ENCODE assay signal across 2 cellular contexts in the genomic region with DNA sequence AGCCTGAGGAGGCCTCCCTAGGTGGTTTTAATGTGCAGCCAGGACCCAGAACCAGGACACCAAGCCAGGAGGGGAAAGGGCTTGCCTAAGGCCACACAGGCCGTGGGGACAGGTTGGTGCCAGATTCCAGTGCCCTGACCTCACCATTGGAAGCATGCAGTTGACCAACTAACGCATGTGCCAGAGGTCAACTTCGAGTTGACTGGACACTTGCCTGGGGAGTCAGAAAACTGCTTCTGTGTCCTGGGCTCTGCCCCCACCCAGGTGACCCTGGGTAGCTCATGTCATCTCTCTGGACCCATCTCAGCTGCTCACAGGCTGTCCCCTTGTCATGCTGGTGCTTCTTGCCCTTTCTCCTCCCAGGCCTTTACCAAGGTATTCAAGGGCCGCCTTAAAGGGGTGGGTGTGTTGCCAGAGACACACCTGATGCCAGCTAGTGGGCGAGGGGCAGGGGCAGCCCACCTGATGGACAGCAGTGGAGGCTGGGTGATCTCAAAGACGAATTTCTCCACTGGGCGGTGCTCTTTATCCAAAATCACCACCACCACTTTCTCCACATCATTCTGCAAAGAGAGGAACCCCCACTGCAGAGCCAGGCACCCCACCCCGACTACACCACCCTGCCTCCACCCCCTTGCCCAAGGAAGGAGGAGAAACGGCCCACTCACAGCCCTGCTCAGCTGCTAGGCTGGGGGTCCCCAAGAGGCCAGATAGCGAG.
TF ChIP-seq lines count a peak whose summit lies in the region.

No MANE protein-coding gene starts in this region.

TF ChIP-seq in GM23338, 12 proteins besides CTCF, POLR2A, EP300 and RAD21 (continues in another document):
- TF ChIP-seq ZNF114 (CRISPR knock-in tag; IDR thresholded peaks at IDR 0.05) (no peak), JUNB (IDR thresholded peaks at IDR 0.05; ENCODE audit: unreplicated experiment) (no peak), CREB1 (CRISPR knock-in tag; IDR thresholded peaks at IDR 0.05; ENCODE audit: low read depth) (no peak), NANOG (IDR thresholded peaks at IDR 0.05; ENCODE audit: borderline replicate concordance) (no peak), EZH2phosphoT487 (IDR thresholded peaks at IDR 0.05; ENCODE audit: unreplicated experiment) (no peak), EZH2 (IDR thresholded peaks at IDR 0.05; ENCODE audit: low read depth, unreplicated experiment) (no peak), ZNF331 (CRISPR knock-in tag; IDR thresholded peaks at IDR 0.05; ENCODE audit: low read depth) (no peak)
- TF ChIP-seq, protein P1, sequence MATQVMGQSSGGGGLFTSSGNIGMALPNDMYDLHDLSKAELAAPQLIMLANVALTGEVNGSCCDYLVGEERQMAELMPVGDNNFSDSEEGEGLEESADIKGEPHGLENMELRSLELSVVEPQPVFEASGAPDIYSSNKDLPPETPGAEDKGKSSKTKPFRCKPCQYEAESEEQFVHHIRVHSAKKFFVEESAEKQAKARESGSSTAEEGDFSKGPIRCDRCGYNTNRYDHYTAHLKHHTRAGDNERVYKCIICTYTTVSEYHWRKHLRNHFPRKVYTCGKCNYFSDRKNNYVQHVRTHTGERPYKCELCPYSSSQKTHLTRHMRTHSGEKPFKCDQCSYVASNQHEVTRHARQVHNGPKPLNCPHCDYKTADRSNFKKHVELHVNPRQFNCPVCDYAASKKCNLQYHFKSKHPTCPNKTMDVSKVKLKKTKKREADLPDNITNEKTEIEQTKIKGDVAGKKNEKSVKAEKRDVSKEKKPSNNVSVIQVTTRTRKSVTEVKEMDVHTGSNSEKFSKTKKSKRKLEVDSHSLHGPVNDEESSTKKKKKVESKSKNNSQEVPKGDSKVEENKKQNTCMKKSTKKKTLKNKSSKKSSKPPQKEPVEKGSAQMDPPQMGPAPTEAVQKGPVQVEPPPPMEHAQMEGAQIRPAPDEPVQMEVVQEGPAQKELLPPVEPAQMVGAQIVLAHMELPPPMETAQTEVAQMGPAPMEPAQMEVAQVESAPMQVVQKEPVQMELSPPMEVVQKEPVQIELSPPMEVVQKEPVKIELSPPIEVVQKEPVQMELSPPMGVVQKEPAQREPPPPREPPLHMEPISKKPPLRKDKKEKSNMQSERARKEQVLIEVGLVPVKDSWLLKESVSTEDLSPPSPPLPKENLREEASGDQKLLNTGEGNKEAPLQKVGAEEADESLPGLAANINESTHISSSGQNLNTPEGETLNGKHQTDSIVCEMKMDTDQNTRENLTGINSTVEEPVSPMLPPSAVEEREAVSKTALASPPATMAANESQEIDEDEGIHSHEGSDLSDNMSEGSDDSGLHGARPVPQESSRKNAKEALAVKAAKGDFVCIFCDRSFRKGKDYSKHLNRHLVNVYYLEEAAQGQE (IDR thresholded peaks at IDR 0.05; ENCODE audit: unreplicated experiment): no peak
- TF ChIP-seq, protein P2, sequence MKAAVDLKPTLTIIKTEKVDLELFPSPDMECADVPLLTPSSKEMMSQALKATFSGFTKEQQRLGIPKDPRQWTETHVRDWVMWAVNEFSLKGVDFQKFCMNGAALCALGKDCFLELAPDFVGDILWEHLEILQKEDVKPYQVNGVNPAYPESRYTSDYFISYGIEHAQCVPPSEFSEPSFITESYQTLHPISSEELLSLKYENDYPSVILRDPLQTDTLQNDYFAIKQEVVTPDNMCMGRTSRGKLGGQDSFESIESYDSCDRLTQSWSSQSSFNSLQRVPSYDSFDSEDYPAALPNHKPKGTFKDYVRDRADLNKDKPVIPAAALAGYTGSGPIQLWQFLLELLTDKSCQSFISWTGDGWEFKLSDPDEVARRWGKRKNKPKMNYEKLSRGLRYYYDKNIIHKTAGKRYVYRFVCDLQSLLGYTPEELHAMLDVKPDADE (IDR thresholded peaks at IDR 0.05): no peak

TF ChIP-seq in liver, 16 proteins besides CTCF, POLR2A, EP300 and RAD21:
- peak; percentile 38 for TF ChIP-seq YY1 (IDR thresholded peaks at IDR 0.05)
- TF ChIP-seq RXRA (IDR thresholded peaks at IDR 0.05): peak; percentile 95 to 97
- TF ChIP-seq, protein P3, sequence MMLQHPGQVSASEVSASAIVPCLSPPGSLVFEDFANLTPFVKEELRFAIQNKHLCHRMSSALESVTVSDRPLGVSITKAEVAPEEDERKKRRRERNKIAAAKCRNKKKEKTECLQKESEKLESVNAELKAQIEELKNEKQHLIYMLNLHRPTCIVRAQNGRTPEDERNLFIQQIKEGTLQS (IDR thresholded peaks at IDR 0.05): peak; percentile 53
- TF ChIP-seq, protein P4, sequence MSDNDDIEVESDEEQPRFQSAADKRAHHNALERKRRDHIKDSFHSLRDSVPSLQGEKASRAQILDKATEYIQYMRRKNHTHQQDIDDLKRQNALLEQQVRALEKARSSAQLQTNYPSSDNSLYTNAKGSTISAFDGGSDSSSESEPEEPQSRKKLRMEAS (IDR thresholded peaks at IDR 0.05): peak; percentile 86
- peak; percentile 52 for TF ChIP-seq FOXA1 (IDR thresholded peaks at IDR 0.05)
- TF ChIP-seq FOXA2 (IDR thresholded peaks at IDR 0.05): peak; percentile 57
- TF ChIP-seq, protein P5, sequence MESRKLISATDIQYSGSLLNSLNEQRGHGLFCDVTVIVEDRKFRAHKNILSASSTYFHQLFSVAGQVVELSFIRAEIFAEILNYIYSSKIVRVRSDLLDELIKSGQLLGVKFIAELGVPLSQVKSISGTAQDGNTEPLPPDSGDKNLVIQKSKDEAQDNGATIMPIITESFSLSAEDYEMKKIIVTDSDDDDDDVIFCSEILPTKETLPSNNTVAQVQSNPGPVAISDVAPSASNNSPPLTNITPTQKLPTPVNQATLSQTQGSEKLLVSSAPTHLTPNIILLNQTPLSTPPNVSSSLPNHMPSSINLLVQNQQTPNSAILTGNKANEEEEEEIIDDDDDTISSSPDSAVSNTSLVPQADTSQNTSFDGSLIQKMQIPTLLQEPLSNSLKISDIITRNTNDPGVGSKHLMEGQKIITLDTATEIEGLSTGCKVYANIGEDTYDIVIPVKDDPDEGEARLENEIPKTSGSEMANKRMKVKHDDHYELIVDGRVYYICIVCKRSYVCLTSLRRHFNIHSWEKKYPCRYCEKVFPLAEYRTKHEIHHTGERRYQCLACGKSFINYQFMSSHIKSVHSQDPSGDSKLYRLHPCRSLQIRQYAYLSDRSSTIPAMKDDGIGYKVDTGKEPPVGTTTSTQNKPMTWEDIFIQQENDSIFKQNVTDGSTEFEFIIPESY (IDR thresholded peaks at IDR 0.05): peak; percentile 61
- peak; percentile 80 to 84 for TF ChIP-seq JUND (IDR thresholded peaks at IDR 0.05)
- TF ChIP-seq, protein P1 (IDR thresholded peaks at IDR 0.05): peak; percentile 63
- peak; percentile 74 for TF ChIP-seq HNF4G (IDR thresholded peaks at IDR 0.05)
- TF ChIP-seq HNF4A (conservative IDR thresholded peaks at IDR 0.05): peak; percentile 90 to 94
- TF ChIP-seq SP1 (IDR thresholded peaks at IDR 0.05): peak; percentile 77
- TF ChIP-seq TAF1 (conservative IDR thresholded peaks at IDR 0.05): no peak
- peak in 1 of 2 donors; percentile 39 for TF ChIP-seq EGR1 (IDR thresholded peaks at IDR 0.05; ENCODE audit: low read depth in 2 of 2)
- no peak for TF ChIP-seq GABPA (IDR thresholded peaks at IDR 0.05 in 1 of 2, conservative IDR thresholded peaks at IDR 0.05 in 1 of 2)
- peak; percentile 72 for TF ChIP-seq NR2F2 (IDR thresholded peaks at IDR 0.05)
